Comparison of ENCODE assay signal across 21 cellular contexts in genomic region chr5:170327168-170327567, GRCh38.
DNase-seq lines count a peak whose midpoint lies in the region; ATAC-seq and TF ChIP-seq lines count a peak whose summit lies in the region.
"Had no signal": no experiment of that assay in that cellular context is flagged by ENCODE, and none has a peak within 500 bp of the region (broad histone marks: within the 10 kb centered on the region; RNA-seq: fewer than 3 reads in every experiment).

No MANE protein-coding gene starts in this region.

- H3K9me3 ChIP-seq in neutrophil: no peaks in the 10 kb centered on the region
- H3K9me3 ChIP-seq: breast epithelium, esophagus squamous epithelium, thyroid gland had no signal

- in situ Hi-C loops in GM13976 (cut with MboI; ENCODE audit: low sequenced_read_pairs, unreplicated experiment): no loop called here

- peak; percentile 49 for ATAC-seq in GM18858 (IDR thresholded peaks at IDR 0.05; ENCODE audit: unreplicated experiment)
- ATAC-seq in GM21529 (IDR thresholded peaks at IDR 0.05; ENCODE audit: unreplicated experiment): peak; percentile 38
- peak; percentile 39 for ATAC-seq in HG03196 (IDR thresholded peaks at IDR 0.05; ENCODE audit: unreplicated experiment)
- no peak for ATAC-seq in HG02763 (IDR thresholded peaks at IDR 0.05; ENCODE audit: unreplicated experiment)
- no peak for ATAC-seq in HG02623 (IDR thresholded peaks at IDR 0.05; ENCODE audit: unreplicated experiment)
- ATAC-seq: activated T-cell treated with anti-CD3 and anti-CD28 coated beads, Interleukin-2, amount 50 U/mL, for 72 hours; Panc1 had no signal

- H3K4me3 ChIP-seq in neutrophil (ENCODE audit: low read depth in 1 of 2, low read length in 1 of 2): no peak overlapping the region
- H3K4me3 ChIP-seq: breast epithelium, esophagus squamous epithelium, thyroid gland had no signal

- no peaks in the 10 kb centered on the region for H3K36me3 ChIP-seq in neutrophil
- H3K36me3 ChIP-seq: breast epithelium, esophagus squamous epithelium, thyroid gland had no signal

- H3K27ac ChIP-seq in neutrophil: peak overlapping the region; percentile 97
- H3K27ac ChIP-seq: breast epithelium, esophagus squamous epithelium, thyroid gland had no signal

- no peak for TF ChIP-seq CTCF in neutrophil (IDR thresholded peaks at IDR 0.05)
- no peak for TF ChIP-seq CTCF in GM13976 (IDR thresholded peaks at IDR 0.05; ENCODE audit: borderline replicate concordance, control extremely low read depth, extremely low read depth, insufficient read depth, missing control alignments)

- H3K27me3 ChIP-seq in neutrophil: no peaks in the 10 kb centered on the region
- H3K27me3 ChIP-seq: breast epithelium, esophagus squamous epithelium, thyroid gland had no signal

- DNase-seq in GM13976 (ENCODE audit: low spot score) (no peak), Kasumi-1 (lab: John Stamatoyannopoulos, UW) (no peak)
- DNase-seq: activated CD4-positive, alpha-beta T cell treated with anti-CD3 and anti-CD28 coated beads, Interleukin-2, amount 50 U/mL, for 4 hours; activated T-cell treated with anti-CD3 and anti-CD28 coated beads, Interleukin-2, amount 50 U/mL, for 72 hours; DMS 273 treated with DMSO at 0.1 percent for 48 hours; esophagus squamous epithelium; H7; head of caudate nucleus; islet precursor cell; NCI-H2081; NCI-H526; stimulated activated CD4-positive, alpha-beta T cell treated with anti-CD3 and anti-CD28 coated beads, Interleukin-1b, Interleukin-23, amount 100 ng/mL, for 48 hours; thyroid gland had no signal

- peaks cover 40 to 60% of the 10 kb centered on the region in 2 experiments for H3K4me1 ChIP-seq in neutrophil (ENCODE audit: control insufficient read depth in 1 of 2, insufficient read depth in 1 of 2, low read depth in 1 of 2, low read length in 1 of 2)
- H3K4me1 ChIP-seq: breast epithelium had no signal

Comparison
In these comparisons a context has a peak if more than half of its experiments do, and no peak if none do; other contexts are left out.
1. ATAC-seq: peak in GM18858 (single experiment), GM21529 (single experiment) and HG03196 (single experiment); none in HG02763 (single experiment) and HG02623 (single experiment).